8 cellular contexts compared by ENCODE assay signal in the genomic region with DNA sequence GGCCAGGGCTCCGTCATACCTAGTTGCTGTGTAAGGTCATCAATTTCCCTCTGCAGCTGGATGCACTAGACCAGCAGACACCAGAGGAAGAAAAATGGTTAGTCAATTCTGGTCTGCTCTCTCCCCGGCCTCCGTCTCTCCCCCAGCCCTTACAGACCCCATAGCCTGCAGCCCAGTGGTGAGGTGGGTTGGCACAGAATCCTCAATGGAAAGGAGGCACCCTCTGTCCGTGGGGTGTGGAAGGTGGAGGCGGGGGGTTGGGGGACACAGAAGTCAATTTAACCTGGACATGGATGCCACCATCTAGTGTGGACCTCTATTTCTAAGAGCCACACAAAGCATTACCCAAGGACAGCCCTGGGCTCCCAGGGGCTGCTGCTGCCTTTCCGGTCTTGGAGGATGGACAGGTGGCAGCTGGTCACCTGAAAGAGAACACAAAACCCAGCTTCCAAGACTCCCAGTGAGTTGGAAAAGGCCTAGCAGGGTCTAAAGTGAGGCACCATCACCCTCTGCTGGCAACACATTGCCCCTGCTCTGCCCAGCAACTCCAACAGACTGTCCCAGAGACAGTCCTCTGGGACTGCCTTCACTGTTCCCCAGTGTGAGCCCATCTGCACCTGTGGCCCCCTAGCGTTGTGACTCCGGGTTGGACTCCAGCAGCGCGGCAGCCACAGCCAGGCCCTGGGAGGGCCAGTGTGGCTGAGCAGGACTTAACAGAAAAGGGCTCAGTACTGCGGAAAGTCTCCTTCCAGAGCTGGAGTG. TPM values are rescaled to one million over a fixed set of nuclear protein-coding genes. Genes with fewer than 3 reads are reported as not detected.
DNase-seq lines count a peak whose midpoint lies in the region; ATAC-seq and TF ChIP-seq lines count a peak whose summit lies in the region.

No MANE protein-coding gene starts in this region.

- ATAC-seq in Panc1 (peak; percentile 90), GM21619 (IDR thresholded peaks at IDR 0.05; ENCODE audit: unreplicated experiment) (no peak)

- POLR2A ChIA-PET in A673 (lab: Charles Lee; ENCODE audit: low non-redundant PET): no interaction called here
- POLR2A ChIA-PET in Panc1 (lab: Charles Lee): no interaction called here

- BruUV-seq in A673 (replicated peaks; lab: Mats Ljungman, UMichigan): no TSS peak
- no TSS peak for BruUV-seq in Panc1 (replicated peaks; lab: Mats Ljungman, UMichigan)

- H3K4me3 ChIP-seq in A673 (ENCODE audit: low read depth, low read length, poor library complexity, severe bottlenecking) (no peak overlapping the region), Panc1 (ENCODE audit: low read depth in 2 of 2, low read length in 2 of 2) (no peak overlapping the region), fibroblast of villous mesenchyme (ENCODE audit: low read depth, low read length) (no peak overlapping the region), lower leg skin (ENCODE audit: low read depth, poor library complexity, severe bottlenecking) (no peak overlapping the region)

- H3K27ac ChIP-seq in A673 (ENCODE audit: low read depth, low read length, poor library complexity, severe bottlenecking) (no peak overlapping the region), Panc1 (ENCODE audit: low read length) (no peak overlapping the region)

- H3K27me3 ChIP-seq in A673 (replicated peaks; ENCODE audit: insufficient read depth, low read depth, low read length, poor library complexity): peaks cover 23% of the 10 kb centered on the region
- H3K27me3 ChIP-seq in Panc1 (ENCODE audit: control insufficient read depth, insufficient read depth, low read length): no peaks in the 10 kb centered on the region; the same call in none of the 2 replicates

- peak; percentile 14 for DNase-seq in A673 (ENCODE audit: low spot score)
- DNase-seq in GM13977 (ENCODE audit: low spot score): no peak
- no peak for DNase-seq in Panc1 (ENCODE audit: low read depth, low spot score)
- no peak for DNase-seq in fibroblast of villous mesenchyme (ENCODE audit: low read depth)
- DNase-seq in lower leg skin (ENCODE audit: low spot score in 2 of 2): no peak
- no peak for DNase-seq in COR-L47 (lab: John Stamatoyannopoulos, UW)
- no peak for DNase-seq in activated naive CD4-positive, alpha-beta T cell treated with anti-CD3 and anti-CD28 coated beads, Interleukin-2, amount 50 U/mL, for 16 hours

- no peak for TF ChIP-seq POLR2A in lower leg skin (IDR thresholded peaks at IDR 0.05)

- CTCF ChIA-PET in A673 (lab: Charles Lee) (interaction anchor here (0.5 kb wide), 1 partner anchor 40 kb away, joined by 3 read pairs; no protein-coding TSS in a partner anchor), Panc1 (lab: Charles Lee) (interaction anchor here (0.6 kb wide), 2 partner anchors 152 to 1578 kb away, joined by 3 read pairs; no protein-coding TSS in a partner anchor)

- peak; percentile 37 for TF ChIP-seq CTCF in A673 (conservative IDR thresholded peaks at IDR 0.05; ENCODE audit: low read depth, low read length)
- peak; percentile 7 for TF ChIP-seq CTCF in GM13977 (IDR thresholded peaks at IDR 0.05; ENCODE audit: extremely low read depth, insufficient read depth, missing control alignments)
- peak; percentile 71 for TF ChIP-seq CTCF in Panc1 (IDR thresholded peaks at IDR 0.05)
- TF ChIP-seq CTCF in fibroblast of villous mesenchyme (IDR thresholded peaks at IDR 0.05; ENCODE audit: insufficient read depth, low read depth, low read length): peak; percentile 25
- no peak for TF ChIP-seq CTCF in lower leg skin (IDR thresholded peaks at IDR 0.05)

- in situ Hi-C loops in GM13977 (cut with MboI; ENCODE audit: low pct_unique_long_range_greater_than_20kb, low sequenced_read_pairs, unreplicated experiment): no loop called here
- in situ Hi-C loops in Panc1 (cut with HindIII; ENCODE audit: low pct_unique_long_range_greater_than_20kb, low sequenced_read_pairs): no loop called here

- no peaks in the 10 kb centered on the region for H3K36me3 ChIP-seq in A673 (ENCODE audit: insufficient read depth, low read length, poor library complexity, severe bottlenecking)
- no peaks in the 10 kb centered on the region for H3K36me3 ChIP-seq in Panc1 (ENCODE audit: control insufficient read depth, insufficient read depth, low read length)

- H3K4me1 ChIP-seq in A673 (ENCODE audit: insufficient read depth, low read length, poor library complexity, severe bottlenecking) (no peaks in the 10 kb centered on the region), Panc1 (ENCODE audit: control insufficient read depth, insufficient read depth, low read length) (no peaks in the 10 kb centered on the region)

- H3K9me3 ChIP-seq in A673 (ENCODE audit: low read depth, low read length, poor library complexity, severe bottlenecking) (no peaks in the 10 kb centered on the region), Panc1 (ENCODE audit: control insufficient read depth, insufficient read depth, low read depth, low read length) (no peaks in the 10 kb centered on the region)

- WGBS in lower leg skin, 2 donors: 61 to 84% methylated on average over 7 to 11 of the region's 11 CpGs

- intact Hi-C loops in A673 (cut with micrococcal nuclease; ENCODE audit: unreplicated experiment): no loop called here
- intact Hi-C loops in Panc1 (cut with micrococcal nuclease; ENCODE audit: unreplicated experiment): no loop called here
- intact Hi-C loops in lower leg skin (cut with DNase I; ENCODE audit: low total_unique reads): no loop called here

RNA-seq across cellular contexts. Expression of gene NHSL2, which starts 40.1 kb away (rescaled TPM):
- total RNA-seq in A673 (2021): 0.58 and 0.66 TPM in 2 replicates
- 0.36 TPM for total RNA-seq in Panc1 (2021; ENCODE audit: unreplicated experiment)
- 0.46 TPM for polyA plus RNA-seq in Panc1 (2012; ENCODE audit: insufficient read length)
- total RNA-seq in fibroblast of villous mesenchyme: 9.7 and 9.9 TPM in 2 replicates
- total RNA-seq in lower leg skin: 1 to 10 TPM; 1.9 to 8.8 (median 2.4) TPM

Comparison
In these comparisons a context has a peak if more than half of its experiments do, and no peak if none do; other contexts are left out.
1. CTCF ChIP-seq: peak in A673 (single experiment), GM13977 (single experiment), Panc1 (single experiment) and fibroblast of villous mesenchyme (single experiment); none in lower leg skin (0 of 3).